Comparison of ENCODE assay signal across 8 cellular contexts in the genomic region with DNA sequence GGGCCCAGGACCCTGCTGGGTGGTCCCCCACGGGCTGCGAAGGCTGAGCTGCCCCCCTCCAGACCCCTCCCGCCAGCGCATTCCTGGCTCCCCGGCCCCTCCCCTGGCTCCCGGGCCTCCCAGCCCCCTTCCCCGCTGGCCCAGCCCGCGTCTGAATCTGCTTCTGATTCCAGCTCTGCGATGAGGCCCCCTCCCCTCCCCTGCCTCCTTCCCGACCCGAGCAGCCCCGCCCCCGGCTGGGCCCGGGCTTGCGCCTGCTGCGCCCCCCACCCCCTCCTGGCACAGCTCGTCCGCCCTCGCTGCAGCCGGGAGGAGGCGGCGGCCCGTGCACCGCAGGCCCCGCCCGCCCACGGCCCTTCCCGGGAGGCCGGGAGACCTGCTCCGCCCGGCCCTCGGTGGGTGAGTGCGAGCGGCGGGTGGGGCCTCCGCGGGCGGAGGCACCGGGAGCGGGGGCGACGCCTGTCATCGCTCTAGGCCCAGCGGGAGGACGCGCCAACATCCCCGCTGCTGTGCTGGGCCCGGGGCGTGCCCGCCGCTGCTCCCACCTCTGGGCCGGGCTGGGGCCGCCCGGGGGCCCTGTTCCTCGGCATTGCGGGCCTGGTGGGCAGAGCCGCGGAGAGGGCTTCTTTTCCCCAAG. TPM values are rescaled to one million over a fixed set of nuclear protein-coding genes. Genes with fewer than 3 reads are reported as not detected.
DNase-seq lines count a peak whose midpoint lies in the region; ATAC-seq, FAIRE-seq and TF ChIP-seq lines count a peak whose summit lies in the region.

Gene NTN3 (plus strand): TSS at position 282 of the 637 bp plus-strand sequence. CDS start 405 bp downstream, outside the sequence.

- H3K4me3 ChIP-seq in parathyroid adenoma (ENCODE audit: low read depth, low read length) = no peak within 1 kb of the TSS

- no peaks in the 10 kb centered on the region for H3K9me3 ChIP-seq in parathyroid adenoma (ENCODE audit: control insufficient read depth, low read length)

- no peaks in the 10 kb centered on the region for H3K36me3 ChIP-seq in parathyroid adenoma (ENCODE audit: control insufficient read depth, insufficient read depth, low read length)

- ATAC-seq in HG03432 (IDR thresholded peaks at IDR 0.05; ENCODE audit: unreplicated experiment) (no peak), HG03097 (IDR thresholded peaks at IDR 0.05; ENCODE audit: low FRiP score, unreplicated experiment) (no peak)

- no peaks in the 10 kb centered on the region for H3K27me3 ChIP-seq in parathyroid adenoma (ENCODE audit: control insufficient read depth, insufficient read depth, low read length)

- H3K9me3 Mint-ChIP-seq in HFFc6 = no peaks in the 10 kb centered on the region

- no peak for TF ChIP-seq CTCF in parathyroid adenoma (IDR thresholded peaks at IDR 0.05)
- no peak for TF ChIP-seq CTCF in HFFc6 (IDR thresholded peaks at IDR 0.05)

- no peaks in the 10 kb centered on the region; the same call in 1 of the 2 replicates for H3K27me3 Mint-ChIP-seq in HFFc6 (ENCODE audit: insufficient read depth)

- H3K27ac ChIP-seq in parathyroid adenoma = no peak within 1 kb of the TSS

- TF ChIP-seq POLR2A in GM12891 (IDR thresholded peaks at IDR 0.05; ENCODE audit: low read depth, low read length) = no peak

- H3K4me3 Mint-ChIP-seq in HFFc6 = no peak within 1 kb of the TSS; the same call in 1 of the 2 replicates

- DNase-seq in GM12891 (ENCODE audit: insufficient read length, low spot score) = no peak
- peak; percentile 90 for DNase-seq in NCI-H2171 treated with DMSO at 0.1 percent for 48 hours (lab: John Stamatoyannopoulos, UW)
- peak; percentile 84 for DNase-seq in ecto neural progenitor cell (ENCODE audit: low spot score)
- no peak for DNase-seq in SW480 (ENCODE audit: low spot score)
- DNase-seq in HFFc6 = no peak

- no peaks in the 10 kb centered on the region for H3K4me1 Mint-ChIP-seq in HFFc6 (ENCODE audit: low read depth)

- H3K4me1 ChIP-seq in parathyroid adenoma = peaks cover 12% of the 10 kb centered on the region

- H3K4me2 ChIP-seq in parathyroid adenoma (ENCODE audit: low read length) = no peak within 1 kb of the TSS

- H3K9ac ChIP-seq in parathyroid adenoma = no peak within 1 kb of the TSS

- H3K79me2 ChIP-seq in parathyroid adenoma = no peaks in the 10 kb centered on the region

- H2AFZ ChIP-seq in parathyroid adenoma = peak within 1 kb of the TSS; percentile 5

- peak; percentile 13 for FAIRE-seq in GM12891 (lab: Jason Lieb, UNC)

- H3K36me3 Mint-ChIP-seq in HFFc6 (ENCODE audit: low read depth) = no peaks in the 10 kb centered on the region

- H3K27ac Mint-ChIP-seq in HFFc6 = no peak within 1 kb of the TSS

TF ChIP-seq in GM12891, 5 proteins besides CTCF, POLR2A, EP300 and RAD21:
- no peak for TF ChIP-seq TAF1 (IDR thresholded peaks at IDR 0.05; ENCODE audit: low read depth, low read length)
- no peak for TF ChIP-seq PAX5 (IDR thresholded peaks at IDR 0.05; ENCODE audit: insufficient read depth, low read length, severe bottlenecking)
- TF ChIP-seq POLR2AphosphoS5 (IDR thresholded peaks at IDR 0.05; ENCODE audit: low read depth, low read length) = no peak
- TF ChIP-seq SPI1 (IDR thresholded peaks at IDR 0.05; ENCODE audit: low read depth, low read length) = no peak
- no peak for TF ChIP-seq POU2F2 (IDR thresholded peaks at IDR 0.05; ENCODE audit: low read depth, low read length)
TF ChIP-seq in GM12891: peak in this region for 0.

RNA-seq across cellular contexts. Expression of gene NTN3, which starts in this region (rescaled TPM):
- polyA plus RNA-seq in GM12891 (2012; ENCODE audit: low read depth, missing spikeins) = not detected
- under 1 TPM; 0.22 to 0.47 (median 0.33) TPM for total RNA-seq in HFFc6 (2021; fragmentation: NEBNext Ultra II Directional; extraction: Animal tissue kit (Norgen Biotek cat#: 25700))

Comparison
In these comparisons a context has a peak if more than half of its experiments do, and no peak if none do; other contexts are left out.
1. DNase-seq: peak in NCI-H2171 treated with DMSO at 0.1 percent for 48 hours (single experiment) and ecto neural progenitor cell (single experiment); none in GM12891 (single experiment), SW480 (single experiment) and HFFc6 (single experiment).